Comparison of ENCODE assay signal across 24 cellular contexts in the genomic region with DNA sequence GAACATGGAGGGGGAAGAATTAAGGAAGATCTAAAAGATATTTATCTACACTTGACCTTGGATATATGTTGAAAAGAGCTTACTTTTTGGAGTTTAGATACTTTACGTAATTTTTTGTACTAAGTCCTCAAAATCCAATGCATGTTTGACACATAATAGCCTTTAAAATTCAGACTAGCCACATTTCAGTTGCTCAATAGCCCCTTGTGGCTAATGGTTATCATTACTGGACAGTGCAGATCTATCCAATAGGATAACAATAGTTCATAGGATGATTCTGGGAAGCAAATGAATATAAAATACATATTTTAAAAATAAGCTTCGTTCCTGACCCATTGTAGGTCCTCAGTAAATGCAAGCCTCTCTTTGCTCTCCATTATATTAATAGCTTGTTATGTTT. TPM values are rescaled to one million over a fixed set of nuclear protein-coding genes. Genes with fewer than 3 reads are reported as not detected.
DNase-seq lines count a peak whose midpoint lies in the region; ATAC-seq and TF ChIP-seq lines count a peak whose summit lies in the region.
"Had no signal": no experiment of that assay in that cellular context is flagged by ENCODE, and none has a peak within 500 bp of the region (broad histone marks: within the 10 kb centered on the region; RNA-seq: fewer than 3 reads in every experiment).

No MANE protein-coding gene starts in this region.

- no peak overlapping the region for H3K27ac ChIP-seq in endodermal cell (ENCODE audit: low read depth, low read length)
- H3K27ac ChIP-seq: PC-9, thoracic aorta had no signal

- H3K27me3 ChIP-seq in endodermal cell (ENCODE audit: control insufficient read depth, insufficient read depth, low read length, poor library complexity, severe bottlenecking) (no peaks in the 10 kb centered on the region), MG63 (no peaks in the 10 kb centered on the region)

- H3K36me3 Mint-ChIP-seq in endodermal cell (ENCODE audit: low read depth) (no peaks in the 10 kb centered on the region), neural crest cell (ENCODE audit: low read depth) (no peaks in the 10 kb centered on the region)
- H3K36me3 Mint-ChIP-seq: mesothelial cell of epicardium had no signal

- DNase-seq in RKO (ENCODE audit: low spot score) (peak; percentile 20), endodermal cell (no peak), neural crest cell (ENCODE audit: low read depth, low spot score) (no peak), kidney tubule cell (ENCODE audit: low spot score) (no peak), omental fat pad (ENCODE audit: low spot score) (no peak), MG63 (no peak)
- DNase-seq: activated CD4-positive, alpha-beta T cell treated with anti-CD3 and anti-CD28 coated beads for 1 hour; activated CD8-positive, alpha-beta memory T cell treated with anti-CD3 and anti-CD28 coated beads for 24 hours; activated naive CD4-positive, alpha-beta T cell; activated T-cell treated with anti-CD3 and anti-CD28 coated beads, Interleukin-2, amount 50 U/mL, for 1 hour; amniotic stem cell; CD4-positive, alpha-beta memory T cell; central memory CD4-positive, alpha-beta T cell; erythroblast; islet precursor cell; naive thymus-derived CD8-positive, alpha-beta T cell; NCI-H1417 treated with DMSO at 0.1 percent for 48 hours; NCI-H446; PC-9; stimulated activated CD4-positive, alpha-beta T cell treated with anti-CD3 and anti-CD28 coated beads, Interleukin-4, amount 100 ng/mL, for 24 hours; stimulated activated naive CD4-positive, alpha-beta T cell treated with Interleukin-2 at 50 U/mL for 16 hours had no signal

- H3K36me3 ChIP-seq in endodermal cell (ENCODE audit: control insufficient read depth, insufficient read depth, low read length) (no peaks in the 10 kb centered on the region), MG63 (no peaks in the 10 kb centered on the region)
- H3K36me3 ChIP-seq: thoracic aorta had no signal

- H3K9me3 Mint-ChIP-seq in endodermal cell: no peaks in the 10 kb centered on the region
- no peaks in the 10 kb centered on the region for H3K9me3 Mint-ChIP-seq in neural crest cell
- H3K9me3 Mint-ChIP-seq: CD4-positive, alpha-beta memory T cell; mesothelial cell of epicardium; naive thymus-derived CD8-positive, alpha-beta T cell had no signal

- H3K4me3 Mint-ChIP-seq in endodermal cell (no peak overlapping the region), neural crest cell (no peak overlapping the region)
- H3K4me3 Mint-ChIP-seq: CD4-positive, alpha-beta memory T cell; mesothelial cell of epicardium; naive thymus-derived CD8-positive, alpha-beta T cell had no signal

- H3K4me1 Mint-ChIP-seq in endodermal cell: peaks cover 11% of the 10 kb centered on the region
- H3K4me1 Mint-ChIP-seq in neural crest cell: peaks cover 3% of the 10 kb centered on the region

- H3K4me3 ChIP-seq in endodermal cell (ENCODE audit: low read length) (no peak overlapping the region), MG63 (no peak overlapping the region)
- H3K4me3 ChIP-seq: PC-9, thoracic aorta had no signal

- H3K27ac Mint-ChIP-seq in endodermal cell (no peak overlapping the region), neural crest cell (ENCODE audit: unreplicated experiment) (no peak overlapping the region)
- H3K27ac Mint-ChIP-seq: mesothelial cell of epicardium; naive thymus-derived CD8-positive, alpha-beta T cell had no signal

- H3K4me1 ChIP-seq in endodermal cell (ENCODE audit: control insufficient read depth, insufficient read depth, low read length): no peaks in the 10 kb centered on the region

- H3K27me3 Mint-ChIP-seq in endodermal cell (ENCODE audit: insufficient read depth) (no peaks in the 10 kb centered on the region), neural crest cell (ENCODE audit: low read depth) (no peaks in the 10 kb centered on the region)
- H3K27me3 Mint-ChIP-seq: CD4-positive, alpha-beta memory T cell; naive thymus-derived CD8-positive, alpha-beta T cell had no signal

- TF ChIP-seq CTCF in GM12873 (IDR thresholded peaks at IDR 0.05; ENCODE audit: insufficient read depth, low read depth, low read length, missing control alignments) (peak; percentile 22), endodermal cell (conservative IDR thresholded peaks at IDR 0.05) (peak; percentile 53), neural crest cell (conservative IDR thresholded peaks at IDR 0.05) (peak; percentile 42), omental fat pad (IDR thresholded peaks at IDR 0.05) (no peak)

- no peaks in the 10 kb centered on the region for H3K9me3 ChIP-seq in endodermal cell (ENCODE audit: control insufficient read depth, low read length)
- H3K9me3 ChIP-seq in MG63: no peaks in the 10 kb centered on the region
- H3K9me3 ChIP-seq: thoracic aorta had no signal

- ATAC-seq in omental fat pad (ENCODE audit: low FRiP score): no peak
- ATAC-seq: naive thymus-derived CD8-positive, alpha-beta T cell had no signal

- WGBS in endodermal cell (ENCODE audit: insufficient coverage in 1 of 2, insufficient read length in 1 of 2), 2 experiments: 100% methylated on average over 1 of the region's 2 CpGs; no CpG with 5 or more reads in 1 of the 2 experiments

- no peak overlapping the region for H3K9ac ChIP-seq in endodermal cell (ENCODE audit: extremely low read depth, low read length, poor library complexity, severe bottlenecking)

RNA-seq across cellular contexts. Expression of a gene that starts 13.8 kb away (rescaled TPM):
- total RNA-seq in endodermal cell (10 to 100 TPM; 22.7 to 24.8 TPM), neural crest cell (24.3 and 28.3 TPM in 2 replicates), omental fat pad (10 to 100 TPM; 13.2 to 22.6 (median 15.3) TPM)
- polyA plus RNA-seq in endodermal cell (2013, experiment 1 of 2): 22.4 TPM
- 21.7 TPM for polyA plus RNA-seq in endodermal cell (2013, experiment 2 of 2)
- total RNA-seq in MG63 (2014; rRNA removed; shearing (Covaris generic); ENCODE audit: low replicate concordance): 17.5 and 23.9 TPM in 2 replicates

RNA-seq across cellular contexts. Expression of a gene that starts 40.3 kb away (rescaled TPM):
- total RNA-seq in endodermal cell (1 to 10 TPM; 4.2 to 6.2 TPM), neural crest cell (8.8 and 9.7 TPM in 2 replicates), omental fat pad (10 to 100 TPM in 3 of 4 donors, 1 to 10 TPM in 1; 4.5 to 12.8 (median 10.9) TPM)
- polyA plus RNA-seq in endodermal cell (2013, experiment 1 of 2): 7.9 TPM
- 6.5 TPM for polyA plus RNA-seq in endodermal cell (2013, experiment 2 of 2)
- total RNA-seq in MG63 (2014; rRNA removed; shearing (Covaris generic); ENCODE audit: low replicate concordance): 4.1 and 7.6 TPM in 2 replicates

RNA-seq across cellular contexts. Expression of a gene that starts 51.8 kb away (rescaled TPM):
- total RNA-seq in endodermal cell: under 1 TPM; 0.24 to 0.44 TPM
- polyA plus RNA-seq in endodermal cell (2013, experiment 1 of 2): 0.96 TPM
- 1.1 TPM for polyA plus RNA-seq in endodermal cell (2013, experiment 2 of 2)
- total RNA-seq in neural crest cell: 0.68 and 1.3 TPM in 2 replicates
- 10 to 100 TPM; 14.8 to 43.8 (median 19.1) TPM for total RNA-seq in omental fat pad
- total RNA-seq in MG63 (2014; rRNA removed; shearing (Covaris generic); ENCODE audit: low replicate concordance): 2.1 and 8.8 TPM in 2 replicates

Comparison
In these comparisons a context has a peak if more than half of its experiments do, and no peak if none do; other contexts are left out.
1. CTCF ChIP-seq: peak in GM12873 (single experiment), endodermal cell (single experiment) and neural crest cell (single experiment); none in omental fat pad (0 of 3).